In the genomic region with DNA sequence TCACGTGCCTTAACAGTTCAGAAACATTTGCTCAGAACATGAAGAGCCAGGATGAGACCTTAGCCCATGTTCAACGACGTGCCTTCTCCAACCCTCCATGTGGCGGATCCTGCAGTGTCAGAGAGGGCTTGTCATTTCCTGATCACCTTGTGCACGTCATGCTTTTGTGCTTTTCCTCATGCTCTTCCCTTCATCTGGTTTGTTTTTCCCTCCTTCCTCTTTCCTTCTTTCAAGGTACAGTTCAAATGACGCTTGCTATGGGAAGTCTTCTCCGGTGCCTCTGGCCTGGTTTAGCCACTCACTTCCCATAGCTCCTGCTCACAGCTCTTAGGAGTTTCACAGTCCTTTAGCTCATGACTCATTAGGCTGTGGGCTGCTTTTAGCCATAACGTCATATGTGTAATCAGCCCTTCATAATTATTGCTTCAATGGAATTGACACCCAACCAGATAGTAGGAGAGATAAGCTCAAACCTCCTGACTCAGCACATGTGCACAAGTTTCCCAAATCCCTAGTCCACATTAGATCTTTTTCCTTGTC, we compare ENCODE assay signal across 1 cellular context.
TF ChIP-seq lines count a peak whose summit lies in the region.

No MANE protein-coding gene starts in this region.

TF ChIP-seq in HEK293, 187 proteins besides CTCF, POLR2A, EP300 and RAD21 (continued from another document):
- no peak for TF ChIP-seq ZNF704 (tag by site-specific recombination; IDR thresholded peaks at IDR 0.05)
- TF ChIP-seq ZNF140 (tag by site-specific recombination; IDR thresholded peaks at IDR 0.05), result no peak
- TF ChIP-seq ZNF501 (tag by site-specific recombination; IDR thresholded peaks at IDR 0.05), result no peak
- TF ChIP-seq ZNF221 (tag by site-specific recombination; IDR thresholded peaks at IDR 0.05; ENCODE audit: borderline replicate concordance), result no peak
